ENCODE assay signal across 1 cellular context in genomic region chrX:106038625-106039024, GRCh38.
TF ChIP-seq lines count a peak whose summit lies in the region.

Gene SERPINA7, minus strand, starts transcription at chrX:106038727. Its CDS starts 1,669 bp downstream, at chrX:106037058.

TF ChIP-seq in HepG2, 621 proteins besides CTCF, POLR2A, EP300 and RAD21 (continued from another document and continues in another):
- TF ChIP-seq FOXP4 (CRISPR knock-in tag; IDR thresholded peaks at IDR 0.05) (peak; percentile 60; the same call in 1 of the 2 replicates), MATR3 (CRISPR knock-in tag; IDR thresholded peaks at IDR 0.05) (no peak), HOXA9 (CRISPR knock-in tag; IDR thresholded peaks at IDR 0.05; ENCODE audit: borderline replicate concordance) (no peak), NFE2 (CRISPR knock-in tag; IDR thresholded peaks at IDR 0.05) (no peak), NR3C1 (CRISPR knock-in tag; IDR thresholded peaks at IDR 0.05) (no peak), AHR (CRISPR knock-in tag; IDR thresholded peaks at IDR 0.05) (no peak), DPF2 (CRISPR knock-in tag; IDR thresholded peaks at IDR 0.05; ENCODE audit: borderline replicate concordance, low read depth) (no peak), ZNF710 (CRISPR knock-in tag; IDR thresholded peaks at IDR 0.05; ENCODE audit: borderline replicate concordance) (no peak), ZBTB8A (CRISPR knock-in tag; IDR thresholded peaks at IDR 0.05; ENCODE audit: borderline replicate concordance, low read depth) (no peak), CERS6 (CRISPR knock-in tag; IDR thresholded peaks at IDR 0.05) (no peak), POGK (CRISPR knock-in tag; conservative IDR thresholded peaks at IDR 0.05) (no peak), ZGPAT (CRISPR knock-in tag; IDR thresholded peaks at IDR 0.05) (peak; percentile 55), GRHL1 (CRISPR knock-in tag; conservative IDR thresholded peaks at IDR 0.05) (no peak), ZNF33B (CRISPR knock-in tag; IDR thresholded peaks at IDR 0.05) (no peak), DNMT1 (CRISPR knock-in tag; IDR thresholded peaks at IDR 0.05) (no peak), ZBTB20 (CRISPR knock-in tag; IDR thresholded peaks at IDR 0.05; ENCODE audit: borderline replicate concordance, low read depth) (no peak), ATM (IDR thresholded peaks at IDR 0.05; ENCODE audit: borderline replicate concordance) (no peak), MAFK (conservative IDR thresholded peaks at IDR 0.05 in 1 of 2, IDR thresholded peaks at IDR 0.05 in 1 of 2; ENCODE audit: low read length in 2 of 2) (no peak), TGIF2 (CRISPR knock-in tag; IDR thresholded peaks at IDR 0.05) (no peak), LBX2 (CRISPR knock-in tag; IDR thresholded peaks at IDR 0.05; ENCODE audit: borderline replicate concordance) (no peak), AKNA (CRISPR knock-in tag; IDR thresholded peaks at IDR 0.05; ENCODE audit: borderline replicate concordance) (no peak), ZNF780A (CRISPR knock-in tag; IDR thresholded peaks at IDR 0.05) (no peak), ZSCAN30 (CRISPR knock-in tag; IDR thresholded peaks at IDR 0.05) (no peak), ZNF883 (CRISPR knock-in tag; IDR thresholded peaks at IDR 0.05; ENCODE audit: not compliant biosample characterization) (no peak), NRL (CRISPR knock-in tag; IDR thresholded peaks at IDR 0.05; ENCODE audit: borderline replicate concordance) (no peak), HMG20A (CRISPR knock-in tag; IDR thresholded peaks at IDR 0.05; ENCODE audit: borderline replicate concordance) (peak; percentile 79; the same call in 1 of the 2 replicates), CREB3 (CRISPR knock-in tag; IDR thresholded peaks at IDR 0.05) (no peak), HIC2 (CRISPR knock-in tag; IDR thresholded peaks at IDR 0.05; ENCODE audit: low read depth) (no peak), TMF1 (CRISPR knock-in tag; IDR thresholded peaks at IDR 0.05; ENCODE audit: low read depth) (no peak), ZNF513 (CRISPR knock-in tag; conservative IDR thresholded peaks at IDR 0.05) (no peak), POLR2G (IDR thresholded peaks at IDR 0.05; ENCODE audit: low read depth, low read length) (peak; percentile 61), CENPBD1 (CRISPR knock-in tag; IDR thresholded peaks at IDR 0.05; ENCODE audit: borderline replicate concordance, low read depth) (no peak), TCF12 (IDR thresholded peaks at IDR 0.05) (no peak), TCF12 (CRISPR knock-in tag; IDR thresholded peaks at IDR 0.05) (no peak), RFX1 (IDR thresholded peaks at IDR 0.05) (no peak), ZNF598 (CRISPR knock-in tag; IDR thresholded peaks at IDR 0.05; ENCODE audit: borderline replicate concordance) (no peak), HNRNPUL1 (IDR thresholded peaks at IDR 0.05; ENCODE audit: low read depth, low read length) (0 out of 2 replicates have a peak, but pooled peaks have one; percentile 59), RCOR2 (CRISPR knock-in tag; IDR thresholded peaks at IDR 0.05) (no peak), MAF1 (CRISPR knock-in tag; IDR thresholded peaks at IDR 0.05; ENCODE audit: borderline replicate concordance) (no peak)
